In the genomic region with DNA sequence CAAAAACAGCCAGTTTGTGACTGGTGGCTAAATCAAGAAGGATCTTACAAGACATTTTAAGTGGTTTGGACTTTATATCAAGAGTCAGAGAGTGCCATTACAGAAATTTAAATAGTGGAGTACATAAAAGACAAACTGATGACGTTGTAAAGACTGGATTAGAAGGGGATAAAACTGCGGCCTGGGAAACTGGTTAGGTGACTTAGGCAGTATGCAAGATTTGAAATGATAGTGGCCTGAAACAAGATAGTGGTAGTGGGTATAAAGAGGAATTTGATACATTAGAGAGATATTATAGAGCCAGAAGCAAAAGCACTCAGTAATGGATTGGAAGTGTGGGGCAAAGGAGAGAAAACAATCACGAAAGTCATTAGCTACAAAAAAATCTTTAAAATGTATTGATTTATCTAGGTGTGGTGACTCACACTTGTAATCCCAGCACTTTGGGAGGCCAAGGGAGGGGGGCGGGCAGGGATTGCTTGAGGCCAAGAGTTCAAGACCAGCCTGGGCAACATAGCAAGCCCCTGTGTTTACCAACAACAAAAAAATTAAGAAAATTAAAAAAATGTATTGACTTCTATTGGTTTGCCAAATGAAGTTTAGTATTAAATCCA, we compare ENCODE assay signal across 1 cellular context.
TF ChIP-seq lines count a peak whose summit lies in the region.

No MANE protein-coding gene starts in this region.

TF ChIP-seq in GM23338, 12 proteins besides CTCF, POLR2A, EP300 and RAD21:
- TF ChIP-seq NANOG (IDR thresholded peaks at IDR 0.05; ENCODE audit: borderline replicate concordance) (no peak), POLR2AphosphoS5 (IDR thresholded peaks at IDR 0.05; ENCODE audit: low read depth) (no peak), ZNF331 (CRISPR knock-in tag; IDR thresholded peaks at IDR 0.05; ENCODE audit: low read depth) (no peak), CREB1 (CRISPR knock-in tag; IDR thresholded peaks at IDR 0.05; ENCODE audit: low read depth) (no peak), EZH2 (IDR thresholded peaks at IDR 0.05; ENCODE audit: low read depth, unreplicated experiment) (no peak), STAT1 (IDR thresholded peaks at IDR 0.05; ENCODE audit: unreplicated experiment) (no peak), JUNB (IDR thresholded peaks at IDR 0.05; ENCODE audit: unreplicated experiment) (no peak), ZNF114 (CRISPR knock-in tag; IDR thresholded peaks at IDR 0.05) (no peak), EZH2phosphoT487 (IDR thresholded peaks at IDR 0.05; ENCODE audit: unreplicated experiment) (no peak)
- TF ChIP-seq, protein P1, sequence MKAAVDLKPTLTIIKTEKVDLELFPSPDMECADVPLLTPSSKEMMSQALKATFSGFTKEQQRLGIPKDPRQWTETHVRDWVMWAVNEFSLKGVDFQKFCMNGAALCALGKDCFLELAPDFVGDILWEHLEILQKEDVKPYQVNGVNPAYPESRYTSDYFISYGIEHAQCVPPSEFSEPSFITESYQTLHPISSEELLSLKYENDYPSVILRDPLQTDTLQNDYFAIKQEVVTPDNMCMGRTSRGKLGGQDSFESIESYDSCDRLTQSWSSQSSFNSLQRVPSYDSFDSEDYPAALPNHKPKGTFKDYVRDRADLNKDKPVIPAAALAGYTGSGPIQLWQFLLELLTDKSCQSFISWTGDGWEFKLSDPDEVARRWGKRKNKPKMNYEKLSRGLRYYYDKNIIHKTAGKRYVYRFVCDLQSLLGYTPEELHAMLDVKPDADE (IDR thresholded peaks at IDR 0.05) = no peak
- TF ChIP-seq, protein P2, sequence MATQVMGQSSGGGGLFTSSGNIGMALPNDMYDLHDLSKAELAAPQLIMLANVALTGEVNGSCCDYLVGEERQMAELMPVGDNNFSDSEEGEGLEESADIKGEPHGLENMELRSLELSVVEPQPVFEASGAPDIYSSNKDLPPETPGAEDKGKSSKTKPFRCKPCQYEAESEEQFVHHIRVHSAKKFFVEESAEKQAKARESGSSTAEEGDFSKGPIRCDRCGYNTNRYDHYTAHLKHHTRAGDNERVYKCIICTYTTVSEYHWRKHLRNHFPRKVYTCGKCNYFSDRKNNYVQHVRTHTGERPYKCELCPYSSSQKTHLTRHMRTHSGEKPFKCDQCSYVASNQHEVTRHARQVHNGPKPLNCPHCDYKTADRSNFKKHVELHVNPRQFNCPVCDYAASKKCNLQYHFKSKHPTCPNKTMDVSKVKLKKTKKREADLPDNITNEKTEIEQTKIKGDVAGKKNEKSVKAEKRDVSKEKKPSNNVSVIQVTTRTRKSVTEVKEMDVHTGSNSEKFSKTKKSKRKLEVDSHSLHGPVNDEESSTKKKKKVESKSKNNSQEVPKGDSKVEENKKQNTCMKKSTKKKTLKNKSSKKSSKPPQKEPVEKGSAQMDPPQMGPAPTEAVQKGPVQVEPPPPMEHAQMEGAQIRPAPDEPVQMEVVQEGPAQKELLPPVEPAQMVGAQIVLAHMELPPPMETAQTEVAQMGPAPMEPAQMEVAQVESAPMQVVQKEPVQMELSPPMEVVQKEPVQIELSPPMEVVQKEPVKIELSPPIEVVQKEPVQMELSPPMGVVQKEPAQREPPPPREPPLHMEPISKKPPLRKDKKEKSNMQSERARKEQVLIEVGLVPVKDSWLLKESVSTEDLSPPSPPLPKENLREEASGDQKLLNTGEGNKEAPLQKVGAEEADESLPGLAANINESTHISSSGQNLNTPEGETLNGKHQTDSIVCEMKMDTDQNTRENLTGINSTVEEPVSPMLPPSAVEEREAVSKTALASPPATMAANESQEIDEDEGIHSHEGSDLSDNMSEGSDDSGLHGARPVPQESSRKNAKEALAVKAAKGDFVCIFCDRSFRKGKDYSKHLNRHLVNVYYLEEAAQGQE (IDR thresholded peaks at IDR 0.05; ENCODE audit: unreplicated experiment) = no peak
- TF ChIP-seq, protein P3, sequence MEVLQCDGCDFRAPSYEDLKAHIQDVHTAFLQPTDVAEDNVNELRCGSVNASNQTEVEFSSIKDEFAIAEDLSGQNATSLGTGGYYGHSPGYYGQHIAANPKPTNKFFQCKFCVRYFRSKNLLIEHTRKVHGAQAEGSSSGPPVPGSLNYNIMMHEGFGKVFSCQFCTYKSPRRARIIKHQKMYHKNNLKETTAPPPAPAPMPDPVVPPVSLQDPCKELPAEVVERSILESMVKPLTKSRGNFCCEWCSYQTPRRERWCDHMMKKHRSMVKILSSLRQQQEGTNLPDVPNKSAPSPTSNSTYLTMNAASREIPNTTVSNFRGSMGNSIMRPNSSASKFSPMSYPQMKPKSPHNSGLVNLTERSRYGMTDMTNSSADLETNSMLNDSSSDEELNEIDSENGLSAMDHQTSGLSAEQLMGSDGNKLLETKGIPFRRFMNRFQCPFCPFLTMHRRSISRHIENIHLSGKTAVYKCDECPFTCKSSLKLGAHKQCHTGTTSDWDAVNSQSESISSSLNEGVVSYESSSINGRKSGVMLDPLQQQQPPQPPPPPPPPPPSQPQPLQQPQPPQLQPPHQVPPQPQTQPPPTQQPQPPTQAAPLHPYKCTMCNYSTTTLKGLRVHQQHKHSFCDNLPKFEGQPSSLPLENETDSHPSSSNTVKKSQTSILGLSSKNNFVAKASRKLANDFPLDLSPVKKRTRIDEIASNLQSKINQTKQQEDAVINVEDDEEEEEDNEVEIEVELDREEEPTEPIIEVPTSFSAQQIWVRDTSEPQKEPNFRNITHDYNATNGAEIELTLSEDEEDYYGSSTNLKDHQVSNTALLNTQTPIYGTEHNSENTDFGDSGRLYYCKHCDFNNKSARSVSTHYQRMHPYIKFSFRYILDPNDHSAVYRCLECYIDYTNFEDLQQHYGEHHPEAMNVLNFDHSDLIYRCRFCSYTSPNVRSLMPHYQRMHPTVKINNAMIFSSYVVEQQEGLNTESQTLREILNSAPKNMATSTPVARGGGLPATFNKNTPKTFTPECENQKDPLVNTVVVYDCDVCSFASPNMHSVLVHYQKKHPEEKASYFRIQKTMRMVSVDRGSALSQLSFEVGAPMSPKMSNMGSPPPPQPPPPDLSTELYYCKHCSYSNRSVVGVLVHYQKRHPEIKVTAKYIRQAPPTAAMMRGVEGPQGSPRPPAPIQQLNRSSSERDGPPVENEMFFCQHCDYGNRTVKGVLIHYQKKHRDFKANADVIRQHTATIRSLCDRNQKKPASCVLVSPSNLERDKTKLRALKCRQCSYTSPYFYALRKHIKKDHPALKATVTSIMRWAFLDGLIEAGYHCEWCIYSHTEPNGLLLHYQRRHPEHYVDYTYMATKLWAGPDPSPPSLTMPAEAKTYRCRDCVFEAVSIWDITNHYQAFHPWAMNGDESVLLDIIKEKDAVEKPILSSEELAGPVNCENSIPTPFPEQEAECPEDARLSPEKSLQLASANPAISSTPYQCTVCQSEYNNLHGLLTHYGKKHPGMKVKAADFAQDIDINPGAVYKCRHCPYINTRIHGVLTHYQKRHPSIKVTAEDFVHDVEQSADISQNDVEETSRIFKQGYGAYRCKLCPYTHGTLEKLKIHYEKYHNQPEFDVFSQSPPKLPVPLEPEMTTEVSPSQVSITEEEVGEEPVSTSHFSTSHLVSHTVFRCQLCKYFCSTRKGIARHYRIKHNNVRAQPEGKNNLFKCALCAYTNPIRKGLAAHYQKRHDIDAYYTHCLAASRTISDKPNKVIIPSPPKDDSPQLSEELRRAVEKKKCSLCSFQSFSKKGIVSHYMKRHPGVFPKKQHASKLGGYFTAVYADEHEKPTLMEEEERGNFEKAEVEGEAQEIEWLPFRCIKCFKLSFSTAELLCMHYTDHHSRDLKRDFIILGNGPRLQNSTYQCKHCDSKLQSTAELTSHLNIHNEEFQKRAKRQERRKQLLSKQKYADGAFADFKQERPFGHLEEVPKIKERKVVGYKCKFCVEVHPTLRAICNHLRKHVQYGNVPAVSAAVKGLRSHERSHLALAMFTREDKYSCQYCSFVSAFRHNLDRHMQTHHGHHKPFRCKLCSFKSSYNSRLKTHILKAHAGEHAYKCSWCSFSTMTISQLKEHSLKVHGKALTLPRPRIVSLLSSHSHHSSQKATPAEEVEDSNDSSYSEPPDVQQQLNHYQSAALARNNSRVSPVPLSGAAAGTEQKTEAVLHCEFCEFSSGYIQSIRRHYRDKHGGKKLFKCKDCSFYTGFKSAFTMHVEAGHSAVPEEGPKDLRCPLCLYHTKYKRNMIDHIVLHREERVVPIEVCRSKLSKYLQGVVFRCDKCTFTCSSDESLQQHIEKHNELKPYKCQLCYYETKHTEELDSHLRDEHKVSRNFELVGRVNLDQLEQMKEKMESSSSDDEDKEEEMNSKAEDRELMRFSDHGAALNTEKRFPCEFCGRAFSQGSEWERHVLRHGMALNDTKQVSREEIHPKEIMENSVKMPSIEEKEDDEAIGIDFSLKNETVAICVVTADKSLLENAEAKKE (CRISPR knock-in tag; IDR thresholded peaks at IDR 0.05) = no peak
